Comparison of ENCODE assay signal across 8 cellular contexts in genomic region chr1:28088168-28088961, GRCh38.
DNase-seq lines count a peak whose midpoint lies in the region; ATAC-seq, FAIRE-seq and TF ChIP-seq lines count a peak whose summit lies in the region.

EYA3 (minus strand) TSS chr1:28088610; CDS start chr1:28058026, 30,584 bp downstream.

- peak; percentile 94 for DNase-seq in AG09319 (ENCODE audit: extremely low read depth, low read depth)
- DNase-seq in NCI-H446 treated with DMSO at 0.1 percent for 48 hours (lab: John Stamatoyannopoulos, UW), result peak; percentile 96
- DNase-seq in cerebellar cortex (ENCODE audit: low spot score), result peak; percentile 98
- DNase-seq in stimulated activated CD4-positive, alpha-beta T cell treated with anti-CD3 and anti-CD28 coated beads, Interleukin-12 subunit alpha, Interleukin-12 subunit beta, amount 100 ng/mL, for 4 hours, result peak; percentile 98

- no peak for TF ChIP-seq CTCF in AG09319 (IDR thresholded peaks at IDR 0.05; ENCODE audit: low read depth, low read length)

- peak; percentile 33 for FAIRE-seq in islet of Langerhans (lab: Jason Lieb, UNC)

- peak; percentile 90 for ATAC-seq in GM19035 (IDR thresholded peaks at IDR 0.05; ENCODE audit: unreplicated experiment)
- ATAC-seq in HG03354 (IDR thresholded peaks at IDR 0.05; ENCODE audit: poor library complexity, severe bottlenecking, unreplicated experiment), result peak; percentile 88
- peak; percentile 94 for ATAC-seq in activated CD4-positive, CD25-positive, alpha-beta regulatory T cell treated with anti-CD3 and anti-CD28 coated beads, Interleukin-2, amount 50 U/mL, for 24 hours

Comparison
In these comparisons a context has a peak if more than half of its experiments do, and no peak if none do; other contexts are left out.
1. Peak in every context shown above with its lines: DNase-seq and ATAC-seq.